8 cellular contexts compared by ENCODE assay signal in the genomic region with DNA sequence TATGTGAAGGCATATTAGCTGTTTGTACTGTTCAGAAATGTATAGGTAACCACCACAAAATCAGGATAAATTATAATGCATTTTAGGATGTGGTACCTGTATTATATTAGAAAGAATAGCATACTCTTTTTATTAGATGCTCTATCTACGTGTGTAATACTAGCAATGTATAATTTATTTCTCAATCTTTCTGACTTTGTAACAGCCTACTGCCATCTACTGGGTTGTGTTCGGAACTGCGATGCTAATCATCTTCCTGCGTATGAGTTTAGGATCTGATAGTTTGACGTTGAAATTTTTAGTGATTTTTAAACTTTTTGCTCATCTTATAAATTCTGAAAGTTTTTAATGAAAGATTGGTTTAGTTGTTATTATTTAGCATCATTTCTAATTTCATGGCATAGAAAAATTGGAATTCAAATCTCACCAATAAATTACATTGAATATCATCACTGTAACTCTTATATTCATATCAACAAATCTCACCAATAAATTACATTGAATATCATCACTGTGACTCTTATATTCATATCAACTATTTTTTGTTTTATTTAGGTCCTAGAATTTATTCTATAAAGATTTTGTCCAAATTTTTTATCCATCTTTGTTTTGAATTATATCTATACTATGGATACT.
DNase-seq lines count a peak whose midpoint lies in the region; ATAC-seq and TF ChIP-seq lines count a peak whose summit lies in the region.

No MANE protein-coding gene starts in this region.

- H3K9me3 ChIP-seq in PC-3 (ENCODE audit: low read length) (no peaks in the 10 kb centered on the region), esophagus muscularis mucosa (no peaks in the 10 kb centered on the region), psoas muscle (no peaks in the 10 kb centered on the region), ovary (no peaks in the 10 kb centered on the region)

- TF ChIP-seq POLR2A in esophagus muscularis mucosa (IDR thresholded peaks at IDR 0.05; ENCODE audit: low read depth): no peak
- TF ChIP-seq POLR2A in ovary (IDR thresholded peaks at IDR 0.05): no peak

- H4K20me1 ChIP-seq in PC-3 (ENCODE audit: low read length): no peaks in the 10 kb centered on the region

- no peak overlapping the region for H2AFZ ChIP-seq in PC-3 (ENCODE audit: low read length)

- BruUV-seq in PC-3 (replicated peaks; lab: Mats Ljungman, UMichigan): no TSS peak

- ATAC-seq in PC-3 (peak; percentile 75), psoas muscle (no peak), GM19397 (IDR thresholded peaks at IDR 0.05; ENCODE audit: unreplicated experiment) (no peak)

- H3K36me3 ChIP-seq in H7 (replicated peaks; ENCODE audit: control insufficient read depth, insufficient read depth, low read length) (no peaks in the 10 kb centered on the region), PC-3 (ENCODE audit: low read depth, low read length) (no peaks in the 10 kb centered on the region), esophagus muscularis mucosa (no peaks in the 10 kb centered on the region), psoas muscle (ENCODE audit: insufficient read depth in 1 of 2, low read depth in 1 of 2) (no peaks in the 10 kb centered on the region), ovary (no peaks in the 10 kb centered on the region)

- no peaks in the 10 kb centered on the region for H3F3A ChIP-seq in PC-3 (ENCODE audit: low read length, unreplicated experiment)

- H3K4me3 ChIP-seq in H7 (ENCODE audit: insufficient read depth, low read depth, low read length) (no peak overlapping the region), PC-3 (ENCODE audit: low read length) (no peak overlapping the region), esophagus muscularis mucosa (no peak overlapping the region), psoas muscle (no peak overlapping the region), ovary (no peak overlapping the region)

- TF ChIP-seq CTCF in PC-3 (conservative IDR thresholded peaks at IDR 0.05; ENCODE audit: low read depth, low read length): peak; percentile 93
- TF ChIP-seq CTCF in esophagus muscularis mucosa (IDR thresholded peaks at IDR 0.05): peak; percentile 50 to 69 (median 65)
- peak; percentile 37 for TF ChIP-seq CTCF in psoas muscle (IDR thresholded peaks at IDR 0.05)
- TF ChIP-seq CTCF in ovary (IDR thresholded peaks at IDR 0.05): no peak

- no peak overlapping the region for H3K9ac ChIP-seq in PC-3 (ENCODE audit: low read length)

- no peak overlapping the region for H3K4me2 ChIP-seq in PC-3 (ENCODE audit: low read length)

- DNase-seq in COLO829 (ENCODE audit: low spot score): peak; percentile 63
- peak; percentile 25 for DNase-seq in H7
- peak; percentile 72 for DNase-seq in PC-3
- DNase-seq in esophagus muscularis mucosa (ENCODE audit: extremely low spot score): no peak
- no peak for DNase-seq in psoas muscle
- no peak for DNase-seq in activated T-cell treated with anti-CD3 and anti-CD28 coated beads, Interleukin-2, amount 50 U/mL, for 1 hour
- no peak for DNase-seq in ovary

- H3K79me2 ChIP-seq in PC-3 (ENCODE audit: low read length): no peaks in the 10 kb centered on the region

- H3K9me2 ChIP-seq in PC-3 (replicated peaks; ENCODE audit: low read length): no peaks in the 10 kb centered on the region

- TF ChIP-seq EP300 in esophagus muscularis mucosa (IDR thresholded peaks at IDR 0.05) (no peak), ovary (IDR thresholded peaks at IDR 0.05) (no peak)

- H3K27me3 ChIP-seq in H7 (ENCODE audit: control insufficient read depth, insufficient read depth, low read length) (no peaks in the 10 kb centered on the region), PC-3 (ENCODE audit: low read length) (no peaks in the 10 kb centered on the region), esophagus muscularis mucosa (no peaks in the 10 kb centered on the region), psoas muscle (ENCODE audit: insufficient read depth in 3 of 3, low read length in 2 of 3) (no peaks in the 10 kb centered on the region), ovary (no peaks in the 10 kb centered on the region)

- intact Hi-C loops in PC-3 (cut with micrococcal nuclease) (loop anchor here (1.0 kb wide), 3 partner anchors 63 to 290 kb away; no protein-coding TSS in a partner anchor), esophagus muscularis mucosa (cut with DNase I) (loop anchor here (10.0 kb wide), 1 partner anchor 83 kb away; no protein-coding TSS in a partner anchor), psoas muscle (cut with DNase I) (no loop called here), ovary (cut with DNase I) (no loop called here)

- WGBS in esophagus muscularis mucosa: 5% methylated on average over 5 of the region's 5 CpGs
- WGBS in psoas muscle, 3 donors: 4 to 10% (median 6%) methylated on average over 5 of the region's 5 CpGs
- WGBS in ovary, 3 donors: 2 to 4% (median 3%) methylated on average over 5 of the region's 5 CpGs

- POLR2A ChIA-PET in PC-3 (lab: Charles Lee; ENCODE audit: unreplicated experiment): no interaction called here

- H3K27ac ChIP-seq in PC-3 (ENCODE audit: low read length): no peak overlapping the region
- no peak overlapping the region for H3K27ac ChIP-seq in esophagus muscularis mucosa (replicated peaks in 1 of 4)
- no peak overlapping the region for H3K27ac ChIP-seq in psoas muscle
- no peak overlapping the region for H3K27ac ChIP-seq in ovary

- CTCF ChIA-PET in PC-3 (lab: Charles Lee): no interaction called here

- no peaks in the 10 kb centered on the region for H3K4me1 ChIP-seq in PC-3 (ENCODE audit: insufficient read depth, low read length)
- no peaks in the 10 kb centered on the region for H3K4me1 ChIP-seq in esophagus muscularis mucosa
- no peaks in the 10 kb centered on the region for H3K4me1 ChIP-seq in psoas muscle
- H3K4me1 ChIP-seq in ovary (ENCODE audit: insufficient read depth): no peaks in the 10 kb centered on the region

Comparison
In these comparisons a context has a peak if more than half of its experiments do, and no peak if none do; other contexts are left out.
1. DNase-seq: peak in COLO829 (single experiment), H7 (single experiment) and PC-3 (single experiment); none in esophagus muscularis mucosa (single experiment), psoas muscle (0 of 2), activated T-cell treated with anti-CD3 and anti-CD28 coated beads, Interleukin-2, amount 50 U/mL, for 1 hour (single experiment) and ovary (0 of 5).
2. CTCF ChIP-seq: peak in PC-3 (single experiment), esophagus muscularis mucosa (3 of 3) and psoas muscle (single experiment); none in ovary (0 of 3).
3. intact Hi-C loops: an anchor here in PC-3 (1.0 kb wide) and esophagus muscularis mucosa (10.0 kb wide); none called in psoas muscle and ovary.